In the genomic region with DNA sequence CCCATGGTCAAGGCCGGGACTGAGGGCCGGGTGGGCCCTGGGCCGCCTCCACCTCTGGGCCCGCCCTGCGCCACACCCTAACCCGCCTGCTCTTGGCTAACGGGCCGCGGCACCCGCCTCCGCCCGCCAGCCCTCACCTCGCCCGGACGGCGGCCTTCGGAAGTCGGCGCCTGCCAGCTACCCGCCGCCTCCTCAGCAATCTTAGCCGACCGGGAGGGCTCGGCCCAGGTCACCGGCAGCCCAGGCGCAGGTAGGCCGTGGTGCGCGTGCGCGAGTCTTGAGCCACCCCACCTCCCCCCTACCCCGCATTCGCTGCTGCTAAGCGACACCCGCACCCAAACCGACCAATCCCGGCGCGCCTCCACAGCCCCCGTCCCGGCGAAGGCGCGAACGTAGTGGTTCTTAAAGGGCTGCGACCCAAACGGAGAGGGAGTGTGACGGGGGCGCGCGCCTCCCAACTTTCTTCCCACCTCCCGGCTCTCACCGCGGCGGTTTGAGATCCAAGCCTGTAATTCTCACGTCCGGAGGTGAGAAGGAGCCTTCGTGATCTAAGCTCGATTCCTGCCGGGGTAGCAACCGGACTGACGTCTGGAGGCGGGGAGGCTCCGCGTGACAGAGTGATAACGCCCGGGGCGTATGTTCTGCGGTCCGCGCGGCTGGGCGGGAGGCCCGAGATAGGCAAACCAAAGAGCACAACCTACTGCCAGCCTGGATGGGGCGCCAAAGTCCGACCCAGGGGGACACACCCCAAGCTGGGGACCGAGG, we compare ENCODE assay signal across 8 cellular contexts. TPM values are rescaled to one million over a fixed set of nuclear protein-coding genes. Genes with fewer than 3 reads are reported as not detected.
DNase-seq lines count a peak whose midpoint lies in the region; ATAC-seq and TF ChIP-seq lines count a peak whose summit lies in the region.

A gene with protein sequence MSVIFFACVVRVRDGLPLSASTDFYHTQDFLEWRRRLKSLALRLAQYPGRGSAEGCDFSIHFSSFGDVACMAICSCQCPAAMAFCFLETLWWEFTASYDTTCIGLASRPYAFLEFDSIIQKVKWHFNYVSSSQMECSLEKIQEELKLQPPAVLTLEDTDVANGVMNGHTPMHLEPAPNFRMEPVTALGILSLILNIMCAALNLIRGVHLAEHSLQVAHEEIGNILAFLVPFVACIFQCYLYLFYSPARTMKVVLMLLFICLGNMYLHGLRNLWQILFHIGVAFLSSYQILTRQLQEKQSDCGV (minus strand): TSS at position 259 of the 765 bp plus-strand sequence. CDS start 12,921 bp downstream, outside the sequence.

- peak within 1 kb of the TSS; percentile 87 for H3K9ac ChIP-seq in SK-N-SH

- H3K36me3 ChIP-seq in GM06990 (ENCODE audit: control insufficient read depth, insufficient read depth, low read length) (no peaks in the 10 kb centered on the region), SK-N-SH (replicated peaks in 1 of 2; ENCODE audit: control insufficient read depth in 1 of 2, insufficient read depth in 2 of 2, low read length in 1 of 2) (peaks cover 0 to 20% of the 10 kb centered on the region in 2 experiments), osteoblast (ENCODE audit: insufficient read depth, low read length) (no peaks in the 10 kb centered on the region), thoracic aorta (no peaks in the 10 kb centered on the region)

- H3K9me3 ChIP-seq in SK-N-SH = no peaks in the 10 kb centered on the region
- H3K9me3 ChIP-seq in osteoblast (ENCODE audit: low read depth, low read length) = no peaks in the 10 kb centered on the region
- H3K9me3 ChIP-seq in thoracic aorta = no peaks in the 10 kb centered on the region

- peaks cover 0 to 7% of the 10 kb centered on the region in 2 experiments; a peak in 2 of 4 replicates for H3K4me1 ChIP-seq in SK-N-SH (ENCODE audit: control insufficient read depth in 1 of 2, insufficient read depth in 2 of 2, low read depth in 1 of 2, low read length in 1 of 2)
- peaks cover 12% of the 10 kb centered on the region for H3K4me1 ChIP-seq in osteoblast (ENCODE audit: insufficient read depth, low read length)
- H3K4me1 ChIP-seq in thoracic aorta (ENCODE audit: control insufficient read depth in 1 of 2, low read depth in 2 of 2) = peaks cover 9 to 22% of the 10 kb centered on the region in 2 donors

- WGBS in SK-N-SH (ENCODE audit: low lambda C conversion rate) = 1% methylated on average over 48 of the region's 77 CpGs

- peaks cover 7% of the 10 kb centered on the region for H3K36me3 Mint-ChIP-seq in activated naive CD4-positive, alpha-beta T cell treated with anti-CD3 and anti-CD28 coated beads, Interleukin-2, amount 50 U/mL, for 24 hours

- no peak for TF ChIP-seq EP300 in SK-N-SH (IDR thresholded peaks at IDR 0.05; ENCODE audit: borderline replicate concordance in 1 of 2, low read depth in 1 of 2, low read length in 1 of 2)

- peaks cover 42% of the 10 kb centered on the region for H3K4me1 Mint-ChIP-seq in activated naive CD4-positive, alpha-beta T cell treated with anti-CD3 and anti-CD28 coated beads, Interleukin-2, amount 50 U/mL, for 24 hours

- TF ChIP-seq RAD21 in SK-N-SH (IDR thresholded peaks at IDR 0.05; ENCODE audit: low read length) = peak; percentile 69

- no peaks in the 10 kb centered on the region for H3K27me3 ChIP-seq in GM06990 (replicated peaks; ENCODE audit: control insufficient read depth, insufficient read depth, low read length)
- H3K27me3 ChIP-seq in SK-N-SH (ENCODE audit: insufficient read depth) = no peaks in the 10 kb centered on the region
- no peaks in the 10 kb centered on the region for H3K27me3 ChIP-seq in osteoblast (ENCODE audit: insufficient read depth, low read length)
- no peaks in the 10 kb centered on the region for H3K27me3 ChIP-seq in thoracic aorta (replicated peaks; ENCODE audit: insufficient read depth)

- no peaks in the 10 kb centered on the region for H3K27me3 Mint-ChIP-seq in activated naive CD4-positive, alpha-beta T cell treated with anti-CD3 and anti-CD28 coated beads, Interleukin-2, amount 50 U/mL, for 24 hours

- DNase-seq in GM06990 (ENCODE audit: extremely low read depth, insufficient read length) (peak; percentile 98), HFF-Myc (ENCODE audit: extremely low read depth, low read depth) (peak; percentile 71), NAMALWA (ENCODE audit: low spot score) (peak; percentile 94), SK-N-SH (peak; percentile 99), glomerular endothelial cell (ENCODE audit: extremely low read depth, low read depth, low spot score) (peak; percentile 36), osteoblast (ENCODE audit: insufficient read length, low spot score, missing footprints) (peak; percentile 100), thoracic aorta (ENCODE audit: low spot score) (peak; percentile 82)

- POLR2A ChIA-PET in SK-N-SH (lab: Yijun Ruan, JAX) = interaction anchor here (0.8 to 1.3 kb wide), 2 partner anchors 18 to 83 kb away, joined by 3 to 5 read pairs; partner anchors contain the start of gene NKTR

- peak; percentile 84 for ATAC-seq in thoracic aorta (ENCODE audit: insufficient number of reproducible peaks, low FRiP score, low read depth)

- H3F3A ChIP-seq in SK-N-SH (replicated peaks; ENCODE audit: insufficient read depth) = peaks cover 3% of the 10 kb centered on the region

- H3K4me2 ChIP-seq in SK-N-SH = peak within 1 kb of the TSS; percentile 93
- peak within 1 kb of the TSS; percentile 96 for H3K4me2 ChIP-seq in osteoblast (ENCODE audit: insufficient read depth, low read length)

- peak; percentile 61 for TF ChIP-seq CTCF in GM06990 (IDR thresholded peaks at IDR 0.05; ENCODE audit: insufficient read depth, low read length, poor library complexity, severe bottlenecking)
- TF ChIP-seq CTCF in HFF-Myc (IDR thresholded peaks at IDR 0.05; ENCODE audit: low read depth, low read length, missing control alignments) = peak; percentile 11
- no peak; the same call in 1 of the 2 replicates for TF ChIP-seq CTCF in SK-N-SH (IDR thresholded peaks at IDR 0.05)
- peak; percentile 11 for TF ChIP-seq CTCF in osteoblast (IDR thresholded peaks at IDR 0.05; ENCODE audit: extremely low read depth, low read depth, low read length)
- no peak for TF ChIP-seq CTCF in thoracic aorta (IDR thresholded peaks at IDR 0.05)

- peak within 1 kb of the TSS; percentile 96 for H3K27ac Mint-ChIP-seq in activated naive CD4-positive, alpha-beta T cell treated with anti-CD3 and anti-CD28 coated beads, Interleukin-2, amount 50 U/mL, for 24 hours

- no peaks in the 10 kb centered on the region for H3K9me3 Mint-ChIP-seq in activated naive CD4-positive, alpha-beta T cell treated with anti-CD3 and anti-CD28 coated beads, Interleukin-2, amount 50 U/mL, for 24 hours

- CTCF ChIA-PET in SK-N-SH (lab: Yijun Ruan, JAX) = interaction anchor here (0.6 to 3.2 kb wide), 13 partner anchors 10 to 586 kb away, joined by 3 to 16 read pairs (median 5); partner anchors contain the start of gene ZBTB47

- H2AFZ ChIP-seq in SK-N-SH (ENCODE audit: low read depth) (peak within 1 kb of the TSS; percentile 96), osteoblast (ENCODE audit: low read length) (peak within 1 kb of the TSS; percentile 92)

- H3K27ac ChIP-seq in SK-N-SH (ENCODE audit: low read depth in 2 of 2, low read length in 1 of 2) = peak within 1 kb of the TSS; percentile 64 to 82
- peak within 1 kb of the TSS; percentile 77 for H3K27ac ChIP-seq in osteoblast (ENCODE audit: low read depth, low read length)
- peak within 1 kb of the TSS; percentile 81 for H3K27ac ChIP-seq in thoracic aorta

- no peaks in the 10 kb centered on the region for H3K9me2 ChIP-seq in SK-N-SH

- H3K4me3 Mint-ChIP-seq in activated naive CD4-positive, alpha-beta T cell treated with anti-CD3 and anti-CD28 coated beads, Interleukin-2, amount 50 U/mL, for 24 hours = peak within 1 kb of the TSS; percentile 92

- peaks cover 49% of the 10 kb centered on the region for H3K79me2 ChIP-seq in SK-N-SH (ENCODE audit: insufficient read depth)
- H3K79me2 ChIP-seq in osteoblast (ENCODE audit: insufficient read depth, low read length) = peaks cover 45% of the 10 kb centered on the region

- H3K4me3 ChIP-seq in GM06990 (replicated peaks; ENCODE audit: low read depth, low read length) = peak within 1 kb of the TSS; percentile 84
- peak within 1 kb of the TSS; percentile 80 for H3K4me3 ChIP-seq in HFF-Myc (replicated peaks; ENCODE audit: low read depth, low read length)
- peak within 1 kb of the TSS; percentile 80 to 92 for H3K4me3 ChIP-seq in SK-N-SH (ENCODE audit: low read depth in 2 of 2, low read length in 1 of 2)
- H3K4me3 ChIP-seq in osteoblast (ENCODE audit: insufficient read depth, low read length) = peak within 1 kb of the TSS; percentile 97
- peak within 1 kb of the TSS; percentile 88 for H3K4me3 ChIP-seq in thoracic aorta

- H4K20me1 ChIP-seq in SK-N-SH (ENCODE audit: insufficient read depth) (no peaks in the 10 kb centered on the region), osteoblast (ENCODE audit: insufficient read depth, low read length) (no peaks in the 10 kb centered on the region)

TF ChIP-seq in SK-N-SH, 30 proteins besides CTCF, POLR2A, EP300 and RAD21 (continues in another document):
- TF ChIP-seq MAX (IDR thresholded peaks at IDR 0.05; ENCODE audit: low read depth) = peak; percentile 75
- TF ChIP-seq POLR2AphosphoS5 (IDR thresholded peaks at IDR 0.05; ENCODE audit: low read depth, low read length) = peak; percentile 41; the same call in 1 of the 2 replicates
- peak; percentile 52 for TF ChIP-seq CHD2 (IDR thresholded peaks at IDR 0.05; ENCODE audit: low read length, partially characterized antibody)
- peak; percentile 93 for TF ChIP-seq NRF1 (IDR thresholded peaks at IDR 0.05; ENCODE audit: low read depth, low read length)
- TF ChIP-seq SMC3 (IDR thresholded peaks at IDR 0.05; ENCODE audit: low read depth, low read length) = peak; percentile 22
- no peak for TF ChIP-seq GATA2 (CRISPR knock-in tag; IDR thresholded peaks at IDR 0.05)
- no peak for TF ChIP-seq RFX5 (IDR thresholded peaks at IDR 0.05; ENCODE audit: low read length)
- peak; percentile 91 for TF ChIP-seq MXI1 (IDR thresholded peaks at IDR 0.05; ENCODE audit: low read depth, low read length)
- peak; percentile 25; the same call in 1 of the 2 replicates for TF ChIP-seq SIN3A (IDR thresholded peaks at IDR 0.05; ENCODE audit: borderline replicate concordance, low read depth, low read length)

RNA-seq across cellular contexts. Expression of the gene that starts here (rescaled TPM):
- 28.5 and 31.9 TPM in 2 replicates for polyA plus RNA-seq in SK-N-SH (2012; rRNA removed)
- polyA plus RNA-seq in SK-N-SH (2012; cell fraction: cytosol; rRNA removed) = 33.1 and 36.7 TPM in 2 replicates
- 24.2 and 33.1 TPM in 2 replicates for polyA plus RNA-seq in SK-N-SH (2012; cell fraction: nucleus; rRNA removed)
- 67.1 and 72.9 TPM in 2 replicates for total RNA-seq in glomerular endothelial cell
- total RNA-seq in osteoblast = 60.1 and 62.2 TPM in 2 replicates
- total RNA-seq in thoracic aorta = 10 to 100 TPM; 55.0 to 83.4 TPM

Comparison
In these comparisons a context has a peak if more than half of its experiments do, and no peak if none do; other contexts are left out.
1. Peak in every context shown above with its lines: DNase-seq, ATAC-seq, H3K4me3 ChIP-seq and H3K27ac ChIP-seq.
2. DNase-seq: peak in every context shown above with its lines; median percentile 100 in osteoblast; 99 in SK-N-SH; 98 in GM06990; 94 in NAMALWA; 82 in thoracic aorta; 71 in HFF-Myc; 36 in glomerular endothelial cell.
3. CTCF ChIP-seq: peak in GM06990 (single experiment), HFF-Myc (single experiment) and osteoblast (single experiment); none in SK-N-SH (single experiment) and thoracic aorta (single experiment).